Comparison of ENCODE assay signal across 24 cellular contexts in genomic region chr4:86980230-86980629, GRCh38.
"Had no signal": no experiment of that assay in that cellular context is flagged by ENCODE, and none has a peak within 500 bp of the region (broad histone marks: within the 10 kb centered on the region; RNA-seq: fewer than 3 reads in every experiment).

No MANE protein-coding gene starts in this region.

- H3K27me3 ChIP-seq: heart left ventricle, neural progenitor cell, pancreas, suprapubic skin, thyroid gland had no signal

- ATAC-seq: esophagus mucosa; heart left ventricle; left colon; left ventricle myocardium superior; natural killer cell treated with Interleukin-12 subunit alpha and Interleukin-12 subunit beta and Interleukin-15 and Interleukin-18, amount 100 ng/mL, for 72 hours; pancreas; right cardiac atrium; stimulated activated naive CD8-positive, alpha-beta T cell treated with anti-CD3 and anti-CD28 coated beads, Interleukin-15, Interleukin-2, amounts not matched to agents 100 U/mL and 50 U/mL, for 24 hours had no signal

- H3K9me3 ChIP-seq: heart left ventricle, pancreas, suprapubic skin, thyroid gland had no signal

- H3K4me3 ChIP-seq: heart left ventricle, lung, neural progenitor cell, pancreas, smooth muscle cell, suprapubic skin, thyroid gland had no signal

- DNase-seq: effector CD8-positive, alpha-beta T cell; heart left ventricle; hippocampal formation; left colon; left ventricle myocardium superior; mesenchymal stem cell; midbrain; nucleus accumbens; pancreas; right cardiac atrium; stimulated activated CD4-positive, alpha-beta T cell treated with anti-CD3 and anti-CD28 coated beads, Interleukin-2, amount 100 ng/mL, for 48 hours; stimulated activated naive CD8-positive, alpha-beta T cell treated with anti-CD3 and anti-CD28 coated beads, Interleukin-15, Interleukin-2, amounts not matched to agents 100 U/mL and 50 U/mL, for 24 hours; thyroid gland had no signal

- H3K27me3 Mint-ChIP-seq: natural killer cell treated with Interleukin-12 subunit alpha and Interleukin-12 subunit beta and Interleukin-15 and Interleukin-18, amount 100 ng/mL, for 72 hours; progenitor cell of endocrine pancreas; type B pancreatic cell had no signal

- H3K4me1 ChIP-seq: neural progenitor cell had no signal

- FAIRE-seq: endometrium, frontal cortex, pancreas, urothelium cell line had no signal

- H2AFZ ChIP-seq: neural progenitor cell had no signal

- H3K4me2 ChIP-seq: neural progenitor cell, smooth muscle cell had no signal

- H3K9ac ChIP-seq: neural progenitor cell had no signal

- H3K9me3 Mint-ChIP-seq: natural killer cell treated with Interleukin-12 subunit alpha and Interleukin-12 subunit beta and Interleukin-15 and Interleukin-18, amount 100 ng/mL, for 72 hours had no signal

- H3K36me3 ChIP-seq: heart left ventricle, neural progenitor cell, pancreas, suprapubic skin, thyroid gland had no signal

- H3K27ac ChIP-seq: neural progenitor cell, pancreas, suprapubic skin, thyroid gland had no signal

- H3K4me3 Mint-ChIP-seq: natural killer cell treated with Interleukin-12 subunit alpha and Interleukin-12 subunit beta and Interleukin-15 and Interleukin-18, amount 100 ng/mL, for 72 hours; neural progenitor cell; type B pancreatic cell had no signal

- H3K36me3 Mint-ChIP-seq: natural killer cell treated with Interleukin-12 subunit alpha and Interleukin-12 subunit beta and Interleukin-15 and Interleukin-18, amount 100 ng/mL, for 72 hours had no signal

- H3K27ac Mint-ChIP-seq: natural killer cell treated with Interleukin-12 subunit alpha and Interleukin-12 subunit beta and Interleukin-15 and Interleukin-18, amount 100 ng/mL, for 72 hours; neural progenitor cell; progenitor cell of endocrine pancreas; type B pancreatic cell had no signal
